8 cellular contexts compared by ENCODE assay signal in the genomic region with DNA sequence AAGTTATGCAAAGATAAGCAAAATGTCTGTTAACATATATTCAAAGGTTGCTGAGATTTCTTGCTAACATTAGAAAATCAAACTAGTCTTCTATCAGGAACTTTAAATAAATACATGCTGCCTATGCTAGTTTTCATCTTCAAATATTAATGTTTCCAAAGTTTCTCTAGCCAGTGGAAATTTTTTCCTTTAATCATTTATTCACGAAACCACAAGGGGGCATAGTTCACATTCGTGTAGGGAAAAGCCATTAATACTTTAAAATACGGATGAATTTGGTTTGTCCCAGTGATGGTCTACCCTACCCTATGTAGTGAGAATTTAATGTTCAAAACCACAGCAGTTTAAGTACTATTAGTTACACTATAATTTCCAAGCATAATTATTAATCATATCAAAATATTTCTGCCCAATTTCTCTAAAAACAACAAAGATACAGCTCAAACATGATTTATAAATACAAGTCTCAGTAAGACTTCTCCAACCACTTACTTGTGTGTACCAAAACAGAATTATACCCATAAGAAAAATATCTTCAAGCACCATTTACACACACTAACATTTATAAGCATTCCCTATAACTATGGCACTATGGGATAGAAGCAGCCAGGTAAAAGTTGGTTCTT. TPM values are rescaled to one million over a fixed set of nuclear protein-coding genes. Genes with fewer than 3 reads are reported as not detected.
A peak's percentile ranks its signal among the peaks of the same experiment; 100 is the strongest.
DNase-seq lines count a peak whose midpoint lies in the region; FAIRE-seq and TF ChIP-seq lines count a peak whose summit lies in the region.

No MANE protein-coding gene starts in this region.

- TF ChIP-seq CTCF in GM10266 (IDR thresholded peaks at IDR 0.05; ENCODE audit: control insufficient read depth, insufficient read depth, low read depth, missing control alignments) = peak; percentile 24
- TF ChIP-seq CTCF in fibroblast of villous mesenchyme (IDR thresholded peaks at IDR 0.05; ENCODE audit: insufficient read depth, low read depth, low read length) = peak; percentile 47
- peak; percentile 25 to 59 (median 42) for TF ChIP-seq CTCF in thyroid gland (IDR thresholded peaks at IDR 0.05)

- H3K4me3 ChIP-seq in fibroblast of villous mesenchyme (ENCODE audit: low read depth, low read length) (no peak overlapping the region), thyroid gland (replicated peaks in 1 of 3) (no peak overlapping the region)

- intact Hi-C loops in thyroid gland (cut with DNase I) = loop anchor here (10.0 kb wide), 1 partner anchor 58 kb away; no protein-coding TSS in a partner anchor
- intact Hi-C loops in activated T-helper 1 cell treated with anti-CD3 and anti-CD28 coated beads, Interleukin-12 subunit alpha, Interleukin-12 subunit beta, Interleukin-2, Interleukin-4 antibody, amounts not matched to agents 30 ng/mL and 10 ng/mL and 1 ng/mL, durations not matched to agents 14 hours and 24 hours and 36 hours (cut with micrococcal nuclease) = loop anchor here (5.0 kb wide), 1 partner anchor 334 kb away; no protein-coding TSS in a partner anchor

- no peak overlapping the region for H3K27ac ChIP-seq in thyroid gland

- no peak overlapping the region for H3K4me3 Mint-ChIP-seq in activated T-helper 1 cell treated with anti-CD3 and anti-CD28 coated beads, Interleukin-12 subunit alpha, Interleukin-12 subunit beta, Interleukin-2, Interleukin-4 antibody, amounts not matched to agents 30 ng/mL and 10 ng/mL and 1 ng/mL, durations not matched to agents 14 hours and 24 hours and 36 hours

- no peaks in the 10 kb centered on the region for H3K27me3 ChIP-seq in thyroid gland

- no peaks in the 10 kb centered on the region for H3K9me3 ChIP-seq in thyroid gland

- no peak for TF ChIP-seq POLR2A in thyroid gland (IDR thresholded peaks at IDR 0.05)

- H3K27me3 Mint-ChIP-seq in activated T-helper 1 cell treated with anti-CD3 and anti-CD28 coated beads, Interleukin-12 subunit alpha, Interleukin-12 subunit beta, Interleukin-2, Interleukin-4 antibody, amounts not matched to agents 30 ng/mL and 10 ng/mL and 1 ng/mL, durations not matched to agents 14 hours and 24 hours and 36 hours (ENCODE audit: insufficient read depth) = no peaks in the 10 kb centered on the region

- no peaks in the 10 kb centered on the region for H3K4me1 Mint-ChIP-seq in activated T-helper 1 cell treated with anti-CD3 and anti-CD28 coated beads, Interleukin-12 subunit alpha, Interleukin-12 subunit beta, Interleukin-2, Interleukin-4 antibody, amounts not matched to agents 30 ng/mL and 10 ng/mL and 1 ng/mL, durations not matched to agents 14 hours and 24 hours and 36 hours (ENCODE audit: low read depth)

- H3K4me1 ChIP-seq in thyroid gland = peaks cover 3 to 9% of the 10 kb centered on the region in 2 donors

- WGBS in thyroid gland, 2 donors = 13 to 14% methylated on average over 3 of the region's 3 CpGs

- DNase-seq in GM10266 (ENCODE audit: extremely low spot score) (no peak), RPMI8226 (peak; percentile 11), fibroblast of villous mesenchyme (ENCODE audit: low read depth) (peak; percentile 47), thyroid gland (no peak), middle frontal gyrus (ENCODE audit: extremely low spot score, low spot score) (no peak), NCI-H226 (no peak)
- DNase-seq in activated T-helper 1 cell treated with anti-CD3 and anti-CD28 coated beads, Interleukin-12 subunit alpha, Interleukin-12 subunit beta, Interleukin-2, Interleukin-4 antibody, amounts not matched to agents 30 ng/mL and 10 ng/mL and 1 ng/mL, durations not matched to agents 14 hours and 24 hours and 36 hours (ENCODE audit: low spot score) = no peak

- H3K36me3 ChIP-seq in thyroid gland = peaks cover 0 to 6% of the 10 kb centered on the region in 2 donors

- no peak overlapping the region for H3K27ac Mint-ChIP-seq in activated T-helper 1 cell treated with anti-CD3 and anti-CD28 coated beads, Interleukin-12 subunit alpha, Interleukin-12 subunit beta, Interleukin-2, Interleukin-4 antibody, amounts not matched to agents 30 ng/mL and 10 ng/mL and 1 ng/mL, durations not matched to agents 14 hours and 24 hours and 36 hours

- no peaks in the 10 kb centered on the region for H3K9me3 Mint-ChIP-seq in activated T-helper 1 cell treated with anti-CD3 and anti-CD28 coated beads, Interleukin-12 subunit alpha, Interleukin-12 subunit beta, Interleukin-2, Interleukin-4 antibody, amounts not matched to agents 30 ng/mL and 10 ng/mL and 1 ng/mL, durations not matched to agents 14 hours and 24 hours and 36 hours

- FAIRE-seq in A204.1 (lab: Jason Lieb, UNC) = peak; percentile 97

- H3K36me3 Mint-ChIP-seq in activated T-helper 1 cell treated with anti-CD3 and anti-CD28 coated beads, Interleukin-12 subunit alpha, Interleukin-12 subunit beta, Interleukin-2, Interleukin-4 antibody, amounts not matched to agents 30 ng/mL and 10 ng/mL and 1 ng/mL, durations not matched to agents 14 hours and 24 hours and 36 hours (ENCODE audit: low read depth) = peaks cover 13% of the 10 kb centered on the region

RNA-seq across cellular contexts. Expression of gene NUFIP1, which starts 16.2 kb away (rescaled TPM):
- total RNA-seq in fibroblast of villous mesenchyme = 4.2 and 4.7 TPM in 2 replicates
- 1 to 10 TPM; 3.2 to 4.3 (median 3.5) TPM for total RNA-seq in thyroid gland
- 12.2 and 13.5 TPM in 2 replicates for total RNA-seq in activated T-helper 1 cell treated with anti-CD3 and anti-CD28 coated beads, Interleukin-12 subunit alpha, Interleukin-12 subunit beta, Interleukin-2, Interleukin-4 antibody, amounts not matched to agents 30 ng/mL and 10 ng/mL and 1 ng/mL, durations not matched to agents 14 hours and 24 hours and 36 hours

RNA-seq across cellular contexts. Expression of gene GPALPP1, which starts 16.3 kb away (rescaled TPM):
- total RNA-seq in fibroblast of villous mesenchyme = 23.8 and 31.1 TPM in 2 replicates
- 10 to 100 TPM; 30.1 to 44.4 (median 35.2) TPM for total RNA-seq in thyroid gland
- total RNA-seq in activated T-helper 1 cell treated with anti-CD3 and anti-CD28 coated beads, Interleukin-12 subunit alpha, Interleukin-12 subunit beta, Interleukin-2, Interleukin-4 antibody, amounts not matched to agents 30 ng/mL and 10 ng/mL and 1 ng/mL, durations not matched to agents 14 hours and 24 hours and 36 hours = 29.8 and 33.5 TPM in 2 replicates

Comparison
In these comparisons a context has a peak if more than half of its experiments do, and no peak if none do; other contexts are left out.
1. DNase-seq: peak in RPMI8226 (single experiment) and fibroblast of villous mesenchyme (single experiment); none in GM10266 (single experiment), thyroid gland (0 of 2), middle frontal gyrus (single experiment), NCI-H226 (single experiment) and activated T-helper 1 cell treated with anti-CD3 and anti-CD28 coated beads, Interleukin-12 subunit alpha, Interleukin-12 subunit beta, Interleukin-2, Interleukin-4 antibody, amounts not matched to agents 30 ng/mL and 10 ng/mL and 1 ng/mL, durations not matched to agents 14 hours and 24 hours and 36 hours (single experiment).
2. Peak in every context shown above with its lines, with median percentiles within 50 percentile points of each other: CTCF ChIP-seq.